18 cellular contexts compared by ENCODE assay signal in the genomic region with DNA sequence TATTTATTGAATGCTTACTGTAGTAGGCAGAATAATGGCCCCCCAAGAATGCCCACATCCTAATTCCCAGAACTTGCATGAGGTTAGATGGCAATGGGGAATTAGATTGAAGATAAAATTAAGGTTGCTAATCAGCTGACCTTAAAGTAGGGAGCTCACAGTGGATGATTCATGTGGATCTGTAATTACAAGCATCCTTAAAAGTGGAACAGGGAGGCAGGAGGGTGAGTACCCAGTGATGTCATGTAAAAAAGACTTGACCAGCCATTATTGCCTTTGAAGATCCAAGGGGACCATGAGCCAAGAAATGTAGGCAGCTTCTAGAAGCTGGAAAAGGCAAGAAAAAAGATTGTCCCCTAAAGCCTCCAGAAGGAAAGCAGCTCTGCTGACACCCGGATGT.
"Had no signal": no experiment of that assay in that cellular context is flagged by ENCODE, and none has a peak within 500 bp of the region (broad histone marks: within the 10 kb centered on the region; RNA-seq: fewer than 3 reads in every experiment).

No MANE protein-coding gene starts in this region.

- H3K27ac ChIP-seq: epithelial cell of prostate, esophagus muscularis mucosa, hepatocyte, neutrophil, right atrium auricular region, suprapubic skin, thyroid gland had no signal

- H3K27me3 ChIP-seq: hepatocyte, right atrium auricular region, thyroid gland had no signal

- H3K9me3 ChIP-seq: esophagus muscularis mucosa, neutrophil, right atrium auricular region, suprapubic skin, thyroid gland had no signal

- FAIRE-seq: endometrium, kidney, urothelium cell line had no signal

- H3K36me3 ChIP-seq: esophagus muscularis mucosa, neutrophil, right atrium auricular region, suprapubic skin, thyroid gland had no signal

- H3K4me1 ChIP-seq: esophagus muscularis mucosa, right atrium auricular region, suprapubic skin, thyroid gland had no signal

- H3K4me3 ChIP-seq: esophagus muscularis mucosa, hepatocyte, right atrium auricular region, smooth muscle cell, suprapubic skin, thyroid gland had no signal

- ATAC-seq: left colon; naive thymus-derived CD4-positive, alpha-beta T cell; stimulated activated naive CD8-positive, alpha-beta T cell treated with anti-CD3 and anti-CD28 coated beads, Interleukin-15, Interleukin-2, amounts not matched to agents 100 U/mL and 50 U/mL, for 24 hours had no signal

- DNase-seq: effector memory CD4-positive, alpha-beta T cell; foreskin melanocyte; head of caudate nucleus; kidney; left colon; naive thymus-derived CD4-positive, alpha-beta T cell; stimulated activated CD4-positive, alpha-beta T cell treated with anti-CD3 and anti-CD28 coated beads, Interleukin-2, amount 100 ng/mL, for 48 hours; stimulated activated naive CD8-positive, alpha-beta T cell treated with anti-CD3 and anti-CD28 coated beads, Interleukin-15, Interleukin-2, amounts not matched to agents 100 U/mL and 50 U/mL, for 24 hours; thyroid gland had no signal

- H2AFZ ChIP-seq: hepatocyte had no signal

- H3K4me2 ChIP-seq: hepatocyte, smooth muscle cell had no signal

- H3K79me2 ChIP-seq: hepatocyte had no signal
